ENCODE assay signal across 21 cellular contexts in genomic region chr12:76049575-76050251, GRCh38. TPM values are rescaled to one million over a fixed set of nuclear protein-coding genes. Genes with fewer than 3 reads are reported as not detected.
DNase-seq lines count a peak whose midpoint lies in the region; ATAC-seq, FAIRE-seq and TF ChIP-seq lines count a peak whose summit lies in the region.
"Had no signal": no experiment of that assay in that cellular context is flagged by ENCODE, and none has a peak within 500 bp of the region (broad histone marks: within the 10 kb centered on the region; RNA-seq: fewer than 3 reads in every experiment).

No MANE protein-coding gene starts in this region.

- intact Hi-C loops in left lung (cut with DNase I), result no loop called here

- H3K9me3 Mint-ChIP-seq in activated T-cell treated with anti-CD3 and anti-CD28 coated beads, Interleukin-2, amount 50 U/mL, for 24 hours, result no peaks in the 10 kb centered on the region
- H3K9me3 Mint-ChIP-seq in activated T-cell treated with anti-CD3 and anti-CD28 coated beads, Interleukin-2, amount 50 U/mL, for 4 hours, result no peaks in the 10 kb centered on the region
- no peaks in the 10 kb centered on the region for H3K9me3 Mint-ChIP-seq in natural killer cell treated with Interleukin-12 subunit alpha and Interleukin-12 subunit beta and Interleukin-15 and Interleukin-18, amount 100 ng/mL, for 72 hours

- peak overlapping the region; percentile 35 for H3K27ac Mint-ChIP-seq in activated T-cell treated with anti-CD3 and anti-CD28 coated beads, Interleukin-2, amount 50 U/mL, for 24 hours
- no peak overlapping the region for H3K27ac Mint-ChIP-seq in natural killer cell treated with Interleukin-12 subunit alpha and Interleukin-12 subunit beta and Interleukin-15 and Interleukin-18, amount 100 ng/mL, for 72 hours

- peaks cover 0 to 69% of the 10 kb centered on the region in 2 donors for H3K36me3 ChIP-seq in left lung

- peak; percentile 3 for FAIRE-seq in TTC549 (lab: Jason Lieb, UNC)

- no peak overlapping the region for H3K4me3 Mint-ChIP-seq in activated T-cell treated with anti-CD3 and anti-CD28 coated beads, Interleukin-2, amount 50 U/mL, for 24 hours
- no peak overlapping the region for H3K4me3 Mint-ChIP-seq in activated T-cell treated with anti-CD3 and anti-CD28 coated beads, Interleukin-2, amount 50 U/mL, for 4 hours
- no peak overlapping the region for H3K4me3 Mint-ChIP-seq in natural killer cell treated with Interleukin-12 subunit alpha and Interleukin-12 subunit beta and Interleukin-15 and Interleukin-18, amount 100 ng/mL, for 72 hours

- no peaks in the 10 kb centered on the region for H3K27me3 Mint-ChIP-seq in activated T-cell treated with anti-CD3 and anti-CD28 coated beads, Interleukin-2, amount 50 U/mL, for 24 hours
- no peaks in the 10 kb centered on the region for H3K27me3 Mint-ChIP-seq in activated T-cell treated with anti-CD3 and anti-CD28 coated beads, Interleukin-2, amount 50 U/mL, for 4 hours (ENCODE audit: low read depth)
- no peaks in the 10 kb centered on the region for H3K27me3 Mint-ChIP-seq in natural killer cell treated with Interleukin-12 subunit alpha and Interleukin-12 subunit beta and Interleukin-15 and Interleukin-18, amount 100 ng/mL, for 72 hours

- no peak for DNase-seq in activated T-cell treated with anti-CD3 and anti-CD28 coated beads, Interleukin-2, amount 50 U/mL, for 24 hours
- DNase-seq in activated T-cell treated with anti-CD3 and anti-CD28 coated beads, Interleukin-2, amount 50 U/mL, for 4 hours, result no peak
- peak; percentile 78 for DNase-seq in DMS53 (lab: John Stamatoyannopoulos, UW)
- DNase-seq in left lung, result no peak
- no peak for DNase-seq in natural killer cell treated with Interleukin-12 subunit alpha and Interleukin-12 subunit beta and Interleukin-15 and Interleukin-18, amount 100 ng/mL, for 72 hours (ENCODE audit: low spot score)
- DNase-seq in glomerular visceral epithelial cell (ENCODE audit: extremely low spot score), result no peak
- DNase-seq: AML-193; GDM1; Kasumi-1; MM.1S; NCI-H1092; NCI-H1436 treated with DMSO at 0.1 percent for 48 hours; NCI-H2081 treated with DMSO at 0.1 percent for 48 hours; NCI-H446 treated with DMSO at 0.1 percent for 48 hours; NCI-H748 treated with DMSO at 0.1 percent for 48 hours; NK-92 treated with Interleukin-12 subunit alpha and Interleukin-12 subunit beta, amount 100 ng/mL, for 24 hours; SHP77 had no signal

- H3K27ac ChIP-seq in left lung, result peak overlapping the region in 1 of 2 donors; percentile 34
- H3K27ac ChIP-seq: C4-2B had no signal

- TF ChIP-seq CTCF in left lung (IDR thresholded peaks at IDR 0.05), result no peak

- no peak for ATAC-seq in activated T-cell treated with anti-CD3 and anti-CD28 coated beads, Interleukin-2, amount 50 U/mL, for 4 hours
- ATAC-seq in left lung, result peak; percentile 72
- ATAC-seq in natural killer cell treated with Interleukin-12 subunit alpha and Interleukin-12 subunit beta and Interleukin-15 and Interleukin-18, amount 100 ng/mL, for 72 hours, result no peak
- ATAC-seq: HCT116 had no signal

- H3K36me3 Mint-ChIP-seq in activated T-cell treated with anti-CD3 and anti-CD28 coated beads, Interleukin-2, amount 50 U/mL, for 24 hours (ENCODE audit: low read depth), result peaks cover 99% of the 10 kb centered on the region
- H3K36me3 Mint-ChIP-seq in activated T-cell treated with anti-CD3 and anti-CD28 coated beads, Interleukin-2, amount 50 U/mL, for 4 hours (ENCODE audit: insufficient read depth), result peaks cover 39% of the 10 kb centered on the region
- H3K36me3 Mint-ChIP-seq in natural killer cell treated with Interleukin-12 subunit alpha and Interleukin-12 subunit beta and Interleukin-15 and Interleukin-18, amount 100 ng/mL, for 72 hours, result peaks cover 35% of the 10 kb centered on the region

- no peak overlapping the region for H3K4me3 ChIP-seq in left lung
- H3K4me3 ChIP-seq: SK-N-MC had no signal

- no peaks in the 10 kb centered on the region for H3K9me3 ChIP-seq in left lung

- H3K4me1 Mint-ChIP-seq in activated T-cell treated with anti-CD3 and anti-CD28 coated beads, Interleukin-2, amount 50 U/mL, for 24 hours (ENCODE audit: low read depth), result peaks cover 17% of the 10 kb centered on the region
- H3K4me1 Mint-ChIP-seq in activated T-cell treated with anti-CD3 and anti-CD28 coated beads, Interleukin-2, amount 50 U/mL, for 4 hours (ENCODE audit: low read depth), result peaks cover 6% of the 10 kb centered on the region
- H3K4me1 Mint-ChIP-seq in natural killer cell treated with Interleukin-12 subunit alpha and Interleukin-12 subunit beta and Interleukin-15 and Interleukin-18, amount 100 ng/mL, for 72 hours (ENCODE audit: low read depth in 2 of 2), result peaks cover 0 to 3% of the 10 kb centered on the region in 2 donors

- H3K27me3 ChIP-seq in left lung, result no peaks in the 10 kb centered on the region

- peaks cover 7 to 10% of the 10 kb centered on the region in 2 donors for H3K4me1 ChIP-seq in left lung

RNA-seq across cellular contexts. Expression of gene PHLDA1, which starts 18.1 kb away (rescaled TPM):
- total RNA-seq in activated T-cell treated with anti-CD3 and anti-CD28 coated beads, Interleukin-2, amount 50 U/mL, for 4 hours, result 10 to 100 TPM; 36.8 to 52.2 (median 37.2) TPM
- total RNA-seq in left lung, result 10 to 100 TPM; 15.8 to 19.0 TPM
- 100 to 1,000 TPM in 1 of 2 donors, 10 to 100 TPM in 1; 62.0 to 153 TPM for total RNA-seq in natural killer cell treated with Interleukin-12 subunit alpha and Interleukin-12 subunit beta and Interleukin-15 and Interleukin-18, amount 100 ng/mL, for 72 hours

RNA-seq across cellular contexts. Expression of gene NAP1L1, which starts 34.8 kb away (rescaled TPM):
- total RNA-seq in activated T-cell treated with anti-CD3 and anti-CD28 coated beads, Interleukin-2, amount 50 U/mL, for 4 hours, result 1,000 to 10,000 TPM in 1 of 3 donors, 100 to 1,000 TPM in 2; 918 to 1,002 (median 960) TPM
- 100 to 1,000 TPM; 413 to 428 TPM for total RNA-seq in left lung
- 100 to 1,000 TPM; 371 to 420 TPM for total RNA-seq in natural killer cell treated with Interleukin-12 subunit alpha and Interleukin-12 subunit beta and Interleukin-15 and Interleukin-18, amount 100 ng/mL, for 72 hours
